Comparison of ENCODE assay signal across 8 cellular contexts in the genomic region with DNA sequence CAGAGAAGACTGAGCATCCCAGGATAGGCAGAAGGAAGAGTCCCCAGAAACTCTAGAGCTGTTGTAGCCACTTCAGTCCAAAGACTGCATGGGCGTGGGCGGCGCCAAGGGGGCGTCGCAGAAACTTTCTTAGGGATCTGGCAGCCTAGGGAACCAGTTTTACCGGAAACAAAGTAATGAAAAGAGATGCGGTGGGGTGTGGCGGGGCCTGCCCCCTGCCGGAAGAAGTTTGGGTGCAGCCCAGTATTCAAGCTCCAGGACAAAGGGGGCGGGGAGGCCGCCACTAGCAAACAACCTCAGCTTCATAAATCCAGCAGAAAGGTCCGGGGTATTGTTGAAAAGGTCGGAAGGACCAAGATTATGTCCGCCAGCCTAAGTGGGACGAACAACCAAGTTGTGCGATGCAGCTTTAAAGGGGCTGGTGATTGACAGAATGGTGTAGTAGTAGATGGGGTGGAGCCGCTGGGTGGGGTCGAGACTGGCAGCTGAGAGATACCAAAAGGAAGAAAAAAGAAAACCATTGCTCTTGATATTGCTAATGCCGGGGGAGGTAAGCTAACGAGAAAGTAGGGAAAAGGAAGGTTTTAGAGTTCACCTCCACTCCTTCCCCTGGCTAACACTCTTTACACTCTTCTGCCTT.
DNase-seq lines count a peak whose midpoint lies in the region; ATAC-seq and TF ChIP-seq lines count a peak whose summit lies in the region.

No MANE protein-coding gene starts in this region.

- peak overlapping the region; percentile 69 for H3K4me2 ChIP-seq in IMR-90 (ENCODE audit: low read depth, low read length)

- 8% methylated on average over 7 of the region's 20 CpGs; no CpG with 5 or more reads in 1 of the 2 experiments for WGBS in IMR-90 (ENCODE audit: extremely low coverage in 2 of 2, insufficient read length in 1 of 2), 2 experiments

- H3K4ac ChIP-seq in IMR-90 (ENCODE audit: low read depth, low read length): no peak overlapping the region

- peak overlapping the region; percentile 93 for H3K4me3 Mint-ChIP-seq in activated B cell treated with CpG ODN at 0.5 μM for 24 hours
- H3K4me3 Mint-ChIP-seq in stimulated activated effector memory CD8-positive, alpha-beta T cell treated with anti-CD3 and anti-CD28 coated beads, Interleukin-12 subunit alpha, Interleukin-12 subunit beta, amount 100 ng/mL, for 72 hours: peak overlapping the region; percentile 94

- CTCF ChIA-PET in IMR-90 (lab: Yijun Ruan, JAX) (interaction anchor here (1.0 kb wide), 1 partner anchor 191 kb away, joined by 3 read pairs; a partner anchor contains a TSS), activated B cell treated with CpG ODN at 0.5 μM for 24 hours (lab: Charles Lee) (interaction anchor here (0.6 to 2.7 kb wide), 7 partner anchors 12 to 820 kb away, joined by 3 to 19 read pairs (median 7); a partner anchor contains a TSS)

- peaks cover 2% of the 10 kb centered on the region for H3K9me3 Mint-ChIP-seq in activated B cell treated with CpG ODN at 0.5 μM for 24 hours
- H3K9me3 Mint-ChIP-seq in stimulated activated effector memory CD8-positive, alpha-beta T cell treated with anti-CD3 and anti-CD28 coated beads, Interleukin-12 subunit alpha, Interleukin-12 subunit beta, amount 100 ng/mL, for 72 hours: peaks cover 2% of the 10 kb centered on the region

- H3K9me1 ChIP-seq in IMR-90 (ENCODE audit: insufficient read depth, low read length): no peaks in the 10 kb centered on the region

- H3K14ac ChIP-seq in IMR-90 (replicated peaks; ENCODE audit: low read depth, low read length): no peak overlapping the region

- peak overlapping the region; percentile 76 for H3K4me3 ChIP-seq in IMR-90 (ENCODE audit: insufficient read depth, low read depth, low read length)
- H3K4me3 ChIP-seq in duodenal mucosa (ENCODE audit: low read depth in 1 of 2, low read length in 2 of 2): peak overlapping the region; percentile 84

- H3K36me3 Mint-ChIP-seq in activated B cell treated with CpG ODN at 0.5 μM for 24 hours (ENCODE audit: low read depth): peaks cover 6% of the 10 kb centered on the region
- no peaks in the 10 kb centered on the region for H3K36me3 Mint-ChIP-seq in stimulated activated effector memory CD8-positive, alpha-beta T cell treated with anti-CD3 and anti-CD28 coated beads, Interleukin-12 subunit alpha, Interleukin-12 subunit beta, amount 100 ng/mL, for 72 hours

- BruUV-seq in IMR-90 (replicated peaks; lab: Mats Ljungman, UMichigan): no TSS peak

- H3K27ac ChIP-seq in IMR-90 (ENCODE audit: insufficient read depth, low read length): no peak overlapping the region
- H3K27ac ChIP-seq in duodenal mucosa (ENCODE audit: low read depth, low read length): no peak overlapping the region

- H3K36me3 ChIP-seq in IMR-90 (ENCODE audit: control insufficient read depth, insufficient read depth, low read length): no peaks in the 10 kb centered on the region
- no peaks in the 10 kb centered on the region for H3K36me3 ChIP-seq in duodenal mucosa (ENCODE audit: control insufficient read depth in 1 of 2, insufficient read depth in 2 of 2, low read length in 2 of 2)

- dilution Hi-C loops in IMR-90 (cut with HindIII; ENCODE audit: low sequenced_read_pairs, unreplicated experiment): no loop called here

- H3K4me1 ChIP-seq in IMR-90 (ENCODE audit: control insufficient read depth, insufficient read depth, low read length) (no peaks in the 10 kb centered on the region), duodenal mucosa (ENCODE audit: control insufficient read depth in 1 of 2, insufficient read depth in 2 of 2, low read length in 2 of 2) (peaks cover 0 to 10% of the 10 kb centered on the region in 2 donors)

- peak overlapping the region; percentile 14 to 70; a peak in 1 of 4 replicates for H4K8ac ChIP-seq in IMR-90 (ENCODE audit: low read depth in 2 of 2, low read length in 2 of 2)

- no peak overlapping the region for H3K56ac ChIP-seq in IMR-90 (ENCODE audit: extremely low read depth, insufficient read depth, low read length)

- no peak for TF ChIP-seq RAD21 in IMR-90 (IDR thresholded peaks at IDR 0.05; ENCODE audit: low read length)

- no peak overlapping the region; the same call in 1 of the 2 replicates for H4K91ac ChIP-seq in IMR-90 (ENCODE audit: insufficient read depth, low read depth, low read length)

- DNase-seq in Daoy (ENCODE audit: low read depth): peak; percentile 0
- no peak for DNase-seq in IMR-90
- peak; percentile 34 for DNase-seq in activated B cell treated with CpG ODN at 0.5 μM for 24 hours
- peak; percentile 20 for DNase-seq in medulla oblongata (ENCODE audit: extremely low spot score)
- DNase-seq in stimulated activated effector memory CD8-positive, alpha-beta T cell treated with anti-CD3 and anti-CD28 coated beads, Interleukin-12 subunit alpha, Interleukin-12 subunit beta, amount 100 ng/mL, for 72 hours (ENCODE audit: low spot score in 2 of 2): peak; percentile 4 to 62
- no peak for DNase-seq in NCI-H2107 (lab: John Stamatoyannopoulos, UW)

- H3K23ac ChIP-seq in IMR-90 (ENCODE audit: low read depth, low read length): no peak overlapping the region

- H2BK15ac ChIP-seq in IMR-90 (ENCODE audit: low read depth, low read length): no peak overlapping the region

- H2BK5ac ChIP-seq in IMR-90 (ENCODE audit: low read depth, low read length, poor library complexity, severe bottlenecking): no peak overlapping the region

- no peaks in the 10 kb centered on the region for H3K9me3 ChIP-seq in IMR-90 (ENCODE audit: control insufficient read depth, insufficient read depth, low read length)
- H3K9me3 ChIP-seq in duodenal mucosa (ENCODE audit: control insufficient read depth in 1 of 2, low read length in 2 of 2): no peaks in the 10 kb centered on the region

- H2AK9ac ChIP-seq in IMR-90 (replicated peaks; ENCODE audit: low read depth, low read length, poor library complexity): no peak overlapping the region

- no peaks in the 10 kb centered on the region for H3K79me1 ChIP-seq in IMR-90 (ENCODE audit: low read depth in 1 of 2, low read length in 2 of 2)

- H4K5ac ChIP-seq in IMR-90 (ENCODE audit: low read depth, low read length): no peak overlapping the region

- peak overlapping the region; percentile 87 for H2AFZ ChIP-seq in IMR-90 (replicated peaks; ENCODE audit: low read length, poor library complexity)

- no peaks in the 10 kb centered on the region for H4K20me1 ChIP-seq in IMR-90 (ENCODE audit: insufficient read depth, low read length)

- ATAC-seq in GM21528 (IDR thresholded peaks at IDR 0.05; ENCODE audit: low FRiP score, unreplicated experiment) (peak; percentile 87), IMR-90 (ENCODE audit: low read depth) (peak; percentile 56; the same call in 1 of the 2 replicates), activated B cell treated with CpG ODN at 0.5 μM for 24 hours (ENCODE audit: low read depth) (peak; percentile 83)
- peak; percentile 82 for ATAC-seq in stimulated activated effector memory CD8-positive, alpha-beta T cell treated with anti-CD3 and anti-CD28 coated beads, Interleukin-12 subunit alpha, Interleukin-12 subunit beta, amount 100 ng/mL, for 72 hours

- peaks cover 38% of the 10 kb centered on the region for H3K4me1 Mint-ChIP-seq in activated B cell treated with CpG ODN at 0.5 μM for 24 hours
- H3K4me1 Mint-ChIP-seq in stimulated activated effector memory CD8-positive, alpha-beta T cell treated with anti-CD3 and anti-CD28 coated beads, Interleukin-12 subunit alpha, Interleukin-12 subunit beta, amount 100 ng/mL, for 72 hours: peaks cover 17% of the 10 kb centered on the region

- in situ Hi-C loops in IMR-90 (cut with MboI; ENCODE audit: low sequenced_read_pairs): no loop called here

- peak; percentile 27 for TF ChIP-seq CTCF in IMR-90 (conservative IDR thresholded peaks at IDR 0.05; ENCODE audit: low read depth, low read length)
- TF ChIP-seq CTCF in activated B cell treated with CpG ODN at 0.5 μM for 24 hours (IDR thresholded peaks at IDR 0.05): no peak

- no peaks in the 10 kb centered on the region for H3K27me3 Mint-ChIP-seq in activated B cell treated with CpG ODN at 0.5 μM for 24 hours

- no peak overlapping the region for H3K18ac ChIP-seq in IMR-90 (ENCODE audit: low read depth, low read length)

- H3K27ac Mint-ChIP-seq in activated B cell treated with CpG ODN at 0.5 μM for 24 hours: peak overlapping the region; percentile 94
- H3K27ac Mint-ChIP-seq in stimulated activated effector memory CD8-positive, alpha-beta T cell treated with anti-CD3 and anti-CD28 coated beads, Interleukin-12 subunit alpha, Interleukin-12 subunit beta, amount 100 ng/mL, for 72 hours: peak overlapping the region; percentile 96

- intact Hi-C loops in IMR-90 (cut with micrococcal nuclease): no loop called here
- intact Hi-C loops in activated B cell treated with CpG ODN at 0.5 μM for 24 hours (cut with micrococcal nuclease): loop anchor here (1.0 to 5.0 kb wide), 6 partner anchors 11 to 819 kb away; a partner anchor contains a TSS

- TF ChIP-seq POLR2A in IMR-90 (IDR thresholded peaks at IDR 0.05; ENCODE audit: low read depth, low read length): no peak

- H3K27me3 ChIP-seq in IMR-90 (ENCODE audit: control insufficient read depth, insufficient read depth, low read length) (no peaks in the 10 kb centered on the region), duodenal mucosa (ENCODE audit: control insufficient read depth in 1 of 2, insufficient read depth in 2 of 2, low read length in 2 of 2) (no peaks in the 10 kb centered on the region)

- POLR2A ChIA-PET in IMR-90 (lab: Charles Lee; ENCODE audit: unreplicated experiment) (no interaction called here), activated B cell treated with CpG ODN at 0.5 μM for 24 hours (lab: Charles Lee) (interaction anchor here (0.8 to 2.7 kb wide), 12 partner anchors 9 to 1378 kb away, joined by 3 to 24 read pairs (median 6); a partner anchor contains a TSS)

- H2BK120ac ChIP-seq in IMR-90 (ENCODE audit: low read depth, low read length): no peak overlapping the region

- no peak overlapping the region for H2AK5ac ChIP-seq in IMR-90 (ENCODE audit: low read depth, low read length)

- H3K9ac ChIP-seq in IMR-90 (ENCODE audit: low read depth, low read length): no peak overlapping the region
- peak overlapping the region; percentile 66 to 75 for H3K9ac ChIP-seq in duodenal mucosa (ENCODE audit: low read depth in 1 of 2, low read length in 2 of 2)

- H2BK20ac ChIP-seq in IMR-90 (ENCODE audit: low read depth, low read length): no peak overlapping the region

TF ChIP-seq in IMR-90, 13 proteins besides CTCF, POLR2A, EP300 and RAD21:
- TF ChIP-seq FOS (IDR thresholded peaks at IDR 0.05; ENCODE audit: low read depth, low read length) (no peak), SMC3 (IDR thresholded peaks at IDR 0.05; ENCODE audit: low read depth, low read length) (no peak), MAZ (IDR thresholded peaks at IDR 0.05; ENCODE audit: borderline replicate concordance, low read depth, low read length) (no peak), BHLHE40 (IDR thresholded peaks at IDR 0.05; ENCODE audit: low read depth, low read length) (no peak), NFE2L2 (IDR thresholded peaks at IDR 0.05; ENCODE audit: low read depth, low read length) (no peak), CHD1 (IDR thresholded peaks at IDR 0.05; ENCODE audit: low read depth, low read length) (no peak), RCOR1 (IDR thresholded peaks at IDR 0.05; ENCODE audit: insufficient replicate concordance, low read length) (no peak)

Comparison
In these comparisons a context has a peak if more than half of its experiments do, and no peak if none do; other contexts are left out.
1. DNase-seq: peak in Daoy (single experiment), activated B cell treated with CpG ODN at 0.5 μM for 24 hours (single experiment), medulla oblongata (single experiment) and stimulated activated effector memory CD8-positive, alpha-beta T cell treated with anti-CD3 and anti-CD28 coated beads, Interleukin-12 subunit alpha, Interleukin-12 subunit beta, amount 100 ng/mL, for 72 hours (2 of 2); none in IMR-90 (single experiment) and NCI-H2107 (single experiment).
2. Peak in every context shown above with its lines, with median percentiles within 50 percentile points of each other: ATAC-seq.